ENCODE assay signal across 1 cellular context in genomic region chr5:146643805-146644204, GRCh38.
A peak's percentile ranks its signal among the peaks of the same experiment; 100 is the strongest.
TF ChIP-seq lines count a peak whose summit lies in the region.

No MANE protein-coding gene starts in this region.

TF ChIP-seq in liver, 16 proteins besides CTCF, POLR2A, EP300 and RAD21:
- TF ChIP-seq REST (IDR thresholded peaks at IDR 0.05) (no peak), YY1 (IDR thresholded peaks at IDR 0.05) (peak; percentile 16), FOXA1 (IDR thresholded peaks at IDR 0.05) (no peak)
